In the genomic region with DNA sequence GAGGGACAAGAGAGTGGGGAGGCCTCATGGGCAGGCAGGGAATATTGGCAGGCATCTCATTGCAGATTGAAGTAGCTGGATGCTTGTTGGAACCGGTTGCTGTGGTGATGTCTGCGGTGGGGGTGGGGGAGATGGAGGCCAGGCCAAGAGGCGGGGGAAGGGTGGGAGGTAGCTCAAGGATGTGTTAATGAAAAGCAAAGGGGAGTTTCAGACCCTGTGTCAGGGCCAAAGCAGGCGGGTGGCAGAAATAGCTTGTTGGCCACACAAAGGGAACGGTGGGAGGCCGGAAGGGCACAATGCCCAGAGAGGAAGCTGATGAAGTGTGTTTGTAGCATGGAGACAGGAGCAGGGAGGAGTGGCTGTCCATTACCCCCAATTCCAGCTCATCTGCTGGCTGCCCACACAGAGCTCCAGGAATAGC, we compare ENCODE assay signal across 21 cellular contexts. TPM values are rescaled to one million over a fixed set of nuclear protein-coding genes. Genes with fewer than 3 reads are reported as not detected.
A peak's percentile ranks its signal among the peaks of the same experiment; 100 is the strongest.
DNase-seq lines count a peak whose midpoint lies in the region; ATAC-seq and TF ChIP-seq lines count a peak whose summit lies in the region.
"Had no signal": no experiment of that assay in that cellular context is flagged by ENCODE, and none has a peak within 500 bp of the region (broad histone marks: within the 10 kb centered on the region; RNA-seq: fewer than 3 reads in every experiment).

No MANE protein-coding gene starts in this region.

- H3K4me1 ChIP-seq in GM23338 (ENCODE audit: insufficient read depth): peaks cover 17% of the 10 kb centered on the region; the same call in 1 of the 2 replicates
- no peaks in the 10 kb centered on the region for H3K4me1 ChIP-seq in esophagus squamous epithelium
- H3K4me1 ChIP-seq: gastroesophageal sphincter, tibial nerve had no signal

- H3K27ac ChIP-seq in GM23338 (ENCODE audit: low read depth) (no peak overlapping the region), esophagus squamous epithelium (no peak overlapping the region)
- H3K27ac ChIP-seq: gastroesophageal sphincter, tibial nerve had no signal

- H3K9me3 ChIP-seq in esophagus squamous epithelium: no peaks in the 10 kb centered on the region
- H3K9me3 ChIP-seq: gastroesophageal sphincter, tibial nerve had no signal

- H3K9me2 ChIP-seq in GM23338 (ENCODE audit: insufficient read depth): no peaks in the 10 kb centered on the region

- no peaks in the 10 kb centered on the region for H3K27me3 ChIP-seq in GM23338 (ENCODE audit: insufficient read depth)
- peaks cover 0 to 88% (median 0%) of the 10 kb centered on the region in 4 donors for H3K27me3 ChIP-seq in esophagus squamous epithelium

- no peaks in the 10 kb centered on the region for H3F3A ChIP-seq in GM23338 (replicated peaks; ENCODE audit: low read depth)

- H3K27me3 Mint-ChIP-seq in GM23338 (ENCODE audit: insufficient read depth, low read depth, poor library complexity) (peaks cover 19% of the 10 kb centered on the region), brain (peaks cover 11% of the 10 kb centered on the region), neural crest cell (ENCODE audit: low read depth) (no peaks in the 10 kb centered on the region)

- peak overlapping the region; percentile 6; the same call in 1 of the 3 replicates for H3K4me3 Mint-ChIP-seq in GM23338
- H3K4me3 Mint-ChIP-seq in brain: peak overlapping the region in 4 of 5 experiments; percentile 44 to 65 (median 48)
- H3K4me3 Mint-ChIP-seq in neural crest cell: no peak overlapping the region
- H3K4me3 Mint-ChIP-seq: activated T-cell treated with anti-CD3 and anti-CD28 coated beads, Interleukin-2, amount 50 U/mL, for 24 hours; CD8-positive, alpha-beta memory T cell; nephron progenitor cell had no signal

- H3K4me3 ChIP-seq in GM23338: no peak overlapping the region
- no peak overlapping the region for H3K4me3 ChIP-seq in esophagus squamous epithelium
- H3K4me3 ChIP-seq: gastroesophageal sphincter, smooth muscle cell, tibial nerve had no signal

- TF ChIP-seq POLR2A in esophagus squamous epithelium (IDR thresholded peaks at IDR 0.05): no peak

- DNase-seq in GM23338 (ENCODE audit: low spot score): peak; percentile 55
- peak; percentile 34 for DNase-seq in NCI-H2081 treated with DMSO at 0.1 percent for 48 hours (lab: John Stamatoyannopoulos, UW)
- DNase-seq in neural crest cell (ENCODE audit: low read depth, low spot score): peak; percentile 25
- no peak for DNase-seq in kidney tubule cell (ENCODE audit: low spot score)
- DNase-seq in esophagus squamous epithelium (lab: John Stamatoyannopoulos, UW): no peak
- DNase-seq: activated CD4-positive, CD25-positive, alpha-beta regulatory T cell treated with anti-CD3 and anti-CD28 coated beads, Interleukin-2, amount 50 U/mL, for 72 hours; activated naive CD4-positive, alpha-beta T cell treated with Interleukin-2 at 50 U/mL for 16 hours; activated T-cell treated with anti-CD3 and anti-CD28 coated beads, Interleukin-2, amount 50 U/mL, for 24 hours; CD8-positive, alpha-beta memory T cell; central memory CD4-positive, alpha-beta T cell; effector CD8-positive, alpha-beta T cell; nephron progenitor cell; stimulated activated CD4-positive, alpha-beta T cell treated with anti-CD3 and anti-CD28 coated beads, Interleukin-4, amount 100 ng/mL, for 1 hour; stimulated activated naive CD8-positive, alpha-beta T cell treated with anti-CD3 and anti-CD28 coated beads, Interleukin-15, Interleukin-2, amounts not matched to agents 100 U/mL and 50 U/mL, for 24 hours had no signal

- peak overlapping the region; percentile 60; the same call in 1 of the 2 replicates for H3K4me2 ChIP-seq in GM23338
- H3K4me2 ChIP-seq: smooth muscle cell had no signal

- H2AFZ ChIP-seq in GM23338: no peak overlapping the region

- WGBS in esophagus squamous epithelium, 2 donors: 29 to 38% methylated on average over 6 of the region's 6 CpGs

- H3K79me2 ChIP-seq in GM23338 (replicated peaks; ENCODE audit: insufficient read depth): no peaks in the 10 kb centered on the region

- H4K20me1 ChIP-seq in GM23338 (replicated peaks; ENCODE audit: insufficient read depth): no peaks in the 10 kb centered on the region

- H3K36me3 Mint-ChIP-seq in GM23338 (ENCODE audit: low read depth) (no peaks in the 10 kb centered on the region), brain (no peaks in the 10 kb centered on the region), neural crest cell (ENCODE audit: low read depth) (no peaks in the 10 kb centered on the region)
- H3K36me3 Mint-ChIP-seq: CD8-positive, alpha-beta memory T cell had no signal

- intact Hi-C loops in esophagus squamous epithelium (cut with DNase I): no loop called here

- H3K9me3 Mint-ChIP-seq in GM23338 (no peaks in the 10 kb centered on the region), brain (peaks cover 0 to 5% (median 0%) of the 10 kb centered on the region in 5 experiments), neural crest cell (no peaks in the 10 kb centered on the region)
- H3K9me3 Mint-ChIP-seq: activated T-cell treated with anti-CD3 and anti-CD28 coated beads, Interleukin-2, amount 50 U/mL, for 24 hours; CD8-positive, alpha-beta memory T cell; nephron progenitor cell had no signal

- H3K36me3 ChIP-seq in GM23338 (ENCODE audit: insufficient read depth) (no peaks in the 10 kb centered on the region), esophagus squamous epithelium (no peaks in the 10 kb centered on the region)
- H3K36me3 ChIP-seq: gastroesophageal sphincter, tibial nerve had no signal

- peaks cover 34% of the 10 kb centered on the region for H3K4me1 Mint-ChIP-seq in GM23338
- peaks cover 70% of the 10 kb centered on the region for H3K4me1 Mint-ChIP-seq in brain
- peaks cover 33% of the 10 kb centered on the region for H3K4me1 Mint-ChIP-seq in neural crest cell
- H3K4me1 Mint-ChIP-seq: CD8-positive, alpha-beta memory T cell had no signal

- TF ChIP-seq CTCF in GM23338 (conservative IDR thresholded peaks at IDR 0.05; ENCODE audit: low read depth in 2 of 2): no peak
- no peak for TF ChIP-seq CTCF in brain (conservative IDR thresholded peaks at IDR 0.05)
- TF ChIP-seq CTCF in neural crest cell (conservative IDR thresholded peaks at IDR 0.05): no peak
- TF ChIP-seq CTCF in esophagus squamous epithelium (IDR thresholded peaks at IDR 0.05): no peak

- H3K27ac Mint-ChIP-seq in GM23338 (no peak overlapping the region), brain (peak overlapping the region; percentile 91 to 98 (median 96)), neural crest cell (ENCODE audit: unreplicated experiment) (no peak overlapping the region)
- H3K27ac Mint-ChIP-seq: activated T-cell treated with anti-CD3 and anti-CD28 coated beads, Interleukin-2, amount 50 U/mL, for 24 hours; CD8-positive, alpha-beta memory T cell; nephron progenitor cell had no signal

- peak; percentile 76 for ATAC-seq in GM23338
- ATAC-seq in GM21786 (IDR thresholded peaks at IDR 0.05; ENCODE audit: unreplicated experiment): no peak
- ATAC-seq: esophagus mucosa; gastroesophageal sphincter; stimulated activated naive CD8-positive, alpha-beta T cell treated with anti-CD3 and anti-CD28 coated beads, Interleukin-15, Interleukin-2, amounts not matched to agents 100 U/mL and 50 U/mL, for 24 hours had no signal

RNA-seq across cellular contexts. Expression of a gene that starts 28.0 kb away (rescaled TPM):
- total RNA-seq in GM23338 (2014; rRNA removed; shearing (Covaris generic)): 0.27 and 2.6 TPM in 2 replicates
- 2.5 and 2.8 TPM in 2 replicates for polyA plus RNA-seq in GM23338 (2016; fragmentation: Nextera tagmentation; extraction: Ambion mirVana)
- 0.46 TPM for polyA plus RNA-seq in brain (ENCODE audit: insufficient read depth, low read depth, low replicate concordance)
- total RNA-seq in neural crest cell: 15.1 and 15.6 TPM in 2 replicates
- total RNA-seq in esophagus squamous epithelium: not detected
- total RNA-seq: CD8-positive, alpha-beta memory T cell; gastroesophageal sphincter; NCI-H460; tibial nerve had no signal
- polyA plus RNA-seq: CD8-positive, alpha-beta memory T cell had no signal

Comparison
In these comparisons a context has a peak if more than half of its experiments do, and no peak if none do; other contexts are left out.
1. DNase-seq: peak in GM23338 (single experiment), NCI-H2081 treated with DMSO at 0.1 percent for 48 hours (single experiment) and neural crest cell (single experiment); none in kidney tubule cell (single experiment) and esophagus squamous epithelium (single experiment).
2. H3K27ac Mint-ChIP-seq: peak in brain (5 of 5); none in GM23338 (single experiment) and neural crest cell (single experiment).